Comparison of ENCODE assay signal across 8 cellular contexts in genomic region chr4:26235500-26235899, GRCh38.
DNase-seq lines count a peak whose midpoint lies in the region; ATAC-seq and TF ChIP-seq lines count a peak whose summit lies in the region.

No MANE protein-coding gene starts in this region.

- H3K4me1 ChIP-seq in HEK293 (ENCODE audit: control insufficient read depth, insufficient read depth, low read length) (peaks cover 6% of the 10 kb centered on the region; the same call in 1 of the 2 replicates), stomach (peaks cover 0 to 17% (median 12%) of the 10 kb centered on the region in 4 donors), vagina (peaks cover 6% of the 10 kb centered on the region)

- DNase-seq in RKO (ENCODE audit: low spot score): peak; percentile 37
- peak; percentile 92 for DNase-seq in fibroblast of the aortic adventitia (ENCODE audit: low read depth)
- DNase-seq in stomach: peak; percentile 33
- no peak for DNase-seq in T-helper 1 cell
- no peak for DNase-seq in activated T-helper 1 cell treated with anti-CD3 and anti-CD28 coated beads, Interleukin-12 subunit alpha, Interleukin-12 subunit beta, Interleukin-2, Interleukin-4 antibody, amounts not matched to agents 30 ng/mL and 10 ng/mL and 1 ng/mL, durations not matched to agents 14 hours and 24 hours and 36 hours (ENCODE audit: low spot score)
- DNase-seq in vagina (ENCODE audit: extremely low spot score in 2 of 2): no peak

- POLR2A ChIA-PET in HEK293 (lab: Yijun Ruan, JAX): no interaction called here

- no peaks in the 10 kb centered on the region for H3K27me3 ChIP-seq in stomach
- no peaks in the 10 kb centered on the region for H3K27me3 ChIP-seq in vagina

- intact Hi-C loops in stomach (cut with DNase I; ENCODE audit: low total_unique reads) (no loop called here), vagina (cut with DNase I) (no loop called here)
- intact Hi-C loops in activated T-helper 1 cell treated with anti-CD3 and anti-CD28 coated beads, Interleukin-12 subunit alpha, Interleukin-12 subunit beta, Interleukin-2, Interleukin-4 antibody, amounts not matched to agents 30 ng/mL and 10 ng/mL and 1 ng/mL, durations not matched to agents 14 hours and 24 hours and 36 hours (cut with micrococcal nuclease): loop anchor here (5.0 kb wide), 1 partner anchor 43 kb away; no protein-coding TSS in a partner anchor

- no peaks in the 10 kb centered on the region for H3K36me3 Mint-ChIP-seq in activated T-helper 1 cell treated with anti-CD3 and anti-CD28 coated beads, Interleukin-12 subunit alpha, Interleukin-12 subunit beta, Interleukin-2, Interleukin-4 antibody, amounts not matched to agents 30 ng/mL and 10 ng/mL and 1 ng/mL, durations not matched to agents 14 hours and 24 hours and 36 hours (ENCODE audit: low read depth)

- no peak overlapping the region for H3K4me3 ChIP-seq in HEK293 (ENCODE audit: low read depth, low read length)
- no peak overlapping the region for H3K4me3 ChIP-seq in fibroblast of the aortic adventitia (ENCODE audit: low read depth, low read length)
- no peak overlapping the region for H3K4me3 ChIP-seq in stomach
- H3K4me3 ChIP-seq in vagina: no peak overlapping the region

- H3K27me3 Mint-ChIP-seq in activated T-helper 1 cell treated with anti-CD3 and anti-CD28 coated beads, Interleukin-12 subunit alpha, Interleukin-12 subunit beta, Interleukin-2, Interleukin-4 antibody, amounts not matched to agents 30 ng/mL and 10 ng/mL and 1 ng/mL, durations not matched to agents 14 hours and 24 hours and 36 hours (ENCODE audit: insufficient read depth): peaks cover 3% of the 10 kb centered on the region

- CTCF ChIA-PET in HEK293 (lab: Yijun Ruan, JAX): interaction anchor here (0.7 kb wide), 1 partner anchor 155 kb away, joined by 3 read pairs; no protein-coding TSS in a partner anchor

- TF ChIP-seq POLR2A in stomach (IDR thresholded peaks at IDR 0.05): no peak
- TF ChIP-seq POLR2A in vagina (IDR thresholded peaks at IDR 0.05): no peak

- no peak for TF ChIP-seq EP300 in stomach (IDR thresholded peaks at IDR 0.05)

- TF ChIP-seq CTCF in HEK293 (tag by site-specific recombination; IDR thresholded peaks at IDR 0.05) (no peak), fibroblast of the aortic adventitia (IDR thresholded peaks at IDR 0.05; ENCODE audit: insufficient read depth, low read length) (peak; percentile 43), stomach (IDR thresholded peaks at IDR 0.05) (no peak), vagina (IDR thresholded peaks at IDR 0.05) (no peak)

- no peak overlapping the region for H3K27ac Mint-ChIP-seq in activated T-helper 1 cell treated with anti-CD3 and anti-CD28 coated beads, Interleukin-12 subunit alpha, Interleukin-12 subunit beta, Interleukin-2, Interleukin-4 antibody, amounts not matched to agents 30 ng/mL and 10 ng/mL and 1 ng/mL, durations not matched to agents 14 hours and 24 hours and 36 hours

- H3K27ac ChIP-seq in HEK293 (ENCODE audit: extremely low read depth, low read depth, low read length) (no peak overlapping the region), stomach (peak overlapping the region in 1 of 5 donors; percentile 38), vagina (no peak overlapping the region)

- H3K4me1 Mint-ChIP-seq in activated T-helper 1 cell treated with anti-CD3 and anti-CD28 coated beads, Interleukin-12 subunit alpha, Interleukin-12 subunit beta, Interleukin-2, Interleukin-4 antibody, amounts not matched to agents 30 ng/mL and 10 ng/mL and 1 ng/mL, durations not matched to agents 14 hours and 24 hours and 36 hours (ENCODE audit: low read depth): peaks cover 21% of the 10 kb centered on the region

- no peak for ATAC-seq in GM18867 (IDR thresholded peaks at IDR 0.05; ENCODE audit: unreplicated experiment)

- H3K36me3 ChIP-seq in HEK293 (ENCODE audit: control insufficient read depth in 2 of 2, insufficient read depth in 1 of 2, low read length in 2 of 2): no peaks in the 10 kb centered on the region
- H3K36me3 ChIP-seq in stomach: no peaks in the 10 kb centered on the region
- no peaks in the 10 kb centered on the region for H3K36me3 ChIP-seq in vagina

- no peak overlapping the region for H3K4me3 Mint-ChIP-seq in activated T-helper 1 cell treated with anti-CD3 and anti-CD28 coated beads, Interleukin-12 subunit alpha, Interleukin-12 subunit beta, Interleukin-2, Interleukin-4 antibody, amounts not matched to agents 30 ng/mL and 10 ng/mL and 1 ng/mL, durations not matched to agents 14 hours and 24 hours and 36 hours

- H3K9me3 ChIP-seq in HEK293 (ENCODE audit: control insufficient read depth, insufficient read depth, low read depth, low read length) (no peaks in the 10 kb centered on the region), stomach (no peaks in the 10 kb centered on the region), vagina (no peaks in the 10 kb centered on the region)

- peaks cover 8% of the 10 kb centered on the region for H3K9me3 Mint-ChIP-seq in activated T-helper 1 cell treated with anti-CD3 and anti-CD28 coated beads, Interleukin-12 subunit alpha, Interleukin-12 subunit beta, Interleukin-2, Interleukin-4 antibody, amounts not matched to agents 30 ng/mL and 10 ng/mL and 1 ng/mL, durations not matched to agents 14 hours and 24 hours and 36 hours

TF ChIP-seq in HEK293, 187 proteins besides CTCF, POLR2A, EP300 and RAD21:
- TF ChIP-seq IKZF3 (tag by site-specific recombination; IDR thresholded peaks at IDR 0.05): no peak
- peak; percentile 42 for TF ChIP-seq PRDM6 (tag by site-specific recombination; IDR thresholded peaks at IDR 0.05)
- 0 out of 2 replicates have a peak, but pooled peaks have one; percentile 21 for TF ChIP-seq ZNF335 (tag by site-specific recombination; conservative IDR thresholded peaks at IDR 0.05)
- TF ChIP-seq ZNF549 (tag by site-specific recombination; IDR thresholded peaks at IDR 0.05): peak; percentile 61
- TF ChIP-seq ZSCAN23 (tag by site-specific recombination; IDR thresholded peaks at IDR 0.05): no peak
- TF ChIP-seq ZFP69B (tag by site-specific recombination; IDR thresholded peaks at IDR 0.05): 0 out of 2 replicates have a peak, but pooled peaks have one; percentile 13
- TF ChIP-seq ZBTB8A (tag by site-specific recombination; IDR thresholded peaks at IDR 0.05): peak; percentile 42; the same call in 1 of the 2 replicates
- no peak for TF ChIP-seq ZNF112 (tag by site-specific recombination; IDR thresholded peaks at IDR 0.05)
- TF ChIP-seq ZNF692 (tag by site-specific recombination; IDR thresholded peaks at IDR 0.05): peak; percentile 43; the same call in 1 of the 2 replicates
- no peak for TF ChIP-seq KLF8 (tag by site-specific recombination; IDR thresholded peaks at IDR 0.05)
- TF ChIP-seq ZBTB44 (tag by site-specific recombination; IDR thresholded peaks at IDR 0.05): no peak
- TF ChIP-seq ZNF544 (tag by site-specific recombination; IDR thresholded peaks at IDR 0.05): no peak

Comparison
In these comparisons a context has a peak if more than half of its experiments do, and no peak if none do; other contexts are left out.
1. DNase-seq: peak in RKO (single experiment), fibroblast of the aortic adventitia (single experiment) and stomach (single experiment); none in T-helper 1 cell (0 of 5), activated T-helper 1 cell treated with anti-CD3 and anti-CD28 coated beads, Interleukin-12 subunit alpha, Interleukin-12 subunit beta, Interleukin-2, Interleukin-4 antibody, amounts not matched to agents 30 ng/mL and 10 ng/mL and 1 ng/mL, durations not matched to agents 14 hours and 24 hours and 36 hours (single experiment) and vagina (0 of 2).